Comparison of ENCODE assay signal across 8 cellular contexts in genomic region chr7:141012044-141012685, GRCh38. TPM values are rescaled to one million over a fixed set of nuclear protein-coding genes. Genes with fewer than 3 reads are reported as not detected.
DNase-seq lines count a peak whose midpoint lies in the region; ATAC-seq, FAIRE-seq and TF ChIP-seq lines count a peak whose summit lies in the region.

No MANE protein-coding gene starts in this region.

- H3K36me3 Mint-ChIP-seq in IgD-negative memory B cell: peaks cover 5% of the 10 kb centered on the region
- H3K36me3 Mint-ChIP-seq in activated T-helper 1 cell treated with anti-CD3 and anti-CD28 coated beads, Interleukin-12 subunit alpha, Interleukin-12 subunit beta, Interleukin-2, Interleukin-4 antibody, amounts not matched to agents 30 ng/mL and 10 ng/mL and 1 ng/mL, durations not matched to agents 14 hours and 24 hours and 36 hours (ENCODE audit: low read depth): peaks cover 19% of the 10 kb centered on the region

- peaks cover 2 to 4% (median 2%) of the 10 kb centered on the region in 3 donors for H3K9me3 Mint-ChIP-seq in IgD-negative memory B cell
- H3K9me3 Mint-ChIP-seq in activated T-helper 1 cell treated with anti-CD3 and anti-CD28 coated beads, Interleukin-12 subunit alpha, Interleukin-12 subunit beta, Interleukin-2, Interleukin-4 antibody, amounts not matched to agents 30 ng/mL and 10 ng/mL and 1 ng/mL, durations not matched to agents 14 hours and 24 hours and 36 hours: peaks cover 7% of the 10 kb centered on the region

- no peaks in the 10 kb centered on the region for H3K36me3 ChIP-seq in BJ (ENCODE audit: control insufficient read depth, insufficient read depth, low read length)

- no peaks in the 10 kb centered on the region for H3K27me3 Mint-ChIP-seq in IgD-negative memory B cell
- no peaks in the 10 kb centered on the region for H3K27me3 Mint-ChIP-seq in activated T-helper 1 cell treated with anti-CD3 and anti-CD28 coated beads, Interleukin-12 subunit alpha, Interleukin-12 subunit beta, Interleukin-2, Interleukin-4 antibody, amounts not matched to agents 30 ng/mL and 10 ng/mL and 1 ng/mL, durations not matched to agents 14 hours and 24 hours and 36 hours (ENCODE audit: insufficient read depth)

- TF ChIP-seq CTCF in BJ (IDR thresholded peaks at IDR 0.05; ENCODE audit: insufficient read depth, low read depth, low read length) (peak; percentile 55), fibroblast of the aortic adventitia (IDR thresholded peaks at IDR 0.05; ENCODE audit: insufficient read depth, low read length) (peak; percentile 71)

- DNase-seq in BJ (ENCODE audit: low read depth) (no peak), RCC 7860 (ENCODE audit: low spot score) (peak; percentile 65), fibroblast of the aortic adventitia (ENCODE audit: low read depth) (peak; percentile 75), pons (ENCODE audit: low spot score) (peak; percentile 63), urothelium cell line (ENCODE audit: low spot score) (peak; percentile 46)
- DNase-seq in activated T-helper 1 cell treated with anti-CD3 and anti-CD28 coated beads, Interleukin-12 subunit alpha, Interleukin-12 subunit beta, Interleukin-2, Interleukin-4 antibody, amounts not matched to agents 30 ng/mL and 10 ng/mL and 1 ng/mL, durations not matched to agents 14 hours and 24 hours and 36 hours (ENCODE audit: low spot score): peak; percentile 72

- peak overlapping the region in 3 of 4 donors; percentile 49 to 79 (median 74) for H3K4me3 Mint-ChIP-seq in IgD-negative memory B cell
- H3K4me3 Mint-ChIP-seq in activated T-helper 1 cell treated with anti-CD3 and anti-CD28 coated beads, Interleukin-12 subunit alpha, Interleukin-12 subunit beta, Interleukin-2, Interleukin-4 antibody, amounts not matched to agents 30 ng/mL and 10 ng/mL and 1 ng/mL, durations not matched to agents 14 hours and 24 hours and 36 hours: peak overlapping the region; percentile 29

- peaks cover 11 to 16% (median 15%) of the 10 kb centered on the region in 3 donors for H3K4me1 Mint-ChIP-seq in IgD-negative memory B cell
- peaks cover 40% of the 10 kb centered on the region for H3K4me1 Mint-ChIP-seq in activated T-helper 1 cell treated with anti-CD3 and anti-CD28 coated beads, Interleukin-12 subunit alpha, Interleukin-12 subunit beta, Interleukin-2, Interleukin-4 antibody, amounts not matched to agents 30 ng/mL and 10 ng/mL and 1 ng/mL, durations not matched to agents 14 hours and 24 hours and 36 hours (ENCODE audit: low read depth)

- peak; percentile 24 for ATAC-seq in GM18873 (IDR thresholded peaks at IDR 0.05; ENCODE audit: low FRiP score, unreplicated experiment)

- intact Hi-C loops in activated T-helper 1 cell treated with anti-CD3 and anti-CD28 coated beads, Interleukin-12 subunit alpha, Interleukin-12 subunit beta, Interleukin-2, Interleukin-4 antibody, amounts not matched to agents 30 ng/mL and 10 ng/mL and 1 ng/mL, durations not matched to agents 14 hours and 24 hours and 36 hours (cut with micrococcal nuclease): loop anchor here (1.0 to 10.0 kb wide), 9 partner anchors 201 to 1647 kb away; partner anchors contain the start of genes MKRN1 and RAB19

- FAIRE-seq in RCC 7860 (lab: Jason Lieb, UNC): peak; percentile 81
- FAIRE-seq in urothelium cell line (lab: Jason Lieb, UNC): no peak

- H3K27me3 ChIP-seq in BJ (ENCODE audit: control insufficient read depth, insufficient read depth, low read length): no peaks in the 10 kb centered on the region

- CTCF ChIA-PET in BJ (lab: Yijun Ruan, JAX): interaction anchor here (0.6 to 5.7 kb wide), 7 partner anchors 8 to 638 kb away, joined by 3 to 49 read pairs (median 3); no protein-coding TSS in a partner anchor

- H3K27ac Mint-ChIP-seq in IgD-negative memory B cell: peak overlapping the region in 2 of 3 donors; percentile 11 to 99
- peak overlapping the region; percentile 98 for H3K27ac Mint-ChIP-seq in activated T-helper 1 cell treated with anti-CD3 and anti-CD28 coated beads, Interleukin-12 subunit alpha, Interleukin-12 subunit beta, Interleukin-2, Interleukin-4 antibody, amounts not matched to agents 30 ng/mL and 10 ng/mL and 1 ng/mL, durations not matched to agents 14 hours and 24 hours and 36 hours

- POLR2A ChIA-PET in BJ (lab: Charles Lee): no interaction called here

- no peak overlapping the region for H3K4me3 ChIP-seq in BJ (ENCODE audit: low read depth, low read length)
- no peak overlapping the region for H3K4me3 ChIP-seq in fibroblast of the aortic adventitia (ENCODE audit: low read depth, low read length)

RNA-seq across cellular contexts. Expression of gene MRPS33, which starts 2.6 kb away (rescaled TPM):
- polyA plus RNA-seq in BJ (2011; rRNA removed) (30.6 and 67.1 TPM in 2 replicates), IgD-negative memory B cell (59.7 TPM)
- polyA minus RNA-seq in BJ (2011; rRNA and poly(A)+ RNA removed): 7.7 and 11.8 TPM in 2 replicates
- 63.0 and 73.9 TPM in 2 replicates for total RNA-seq in activated T-helper 1 cell treated with anti-CD3 and anti-CD28 coated beads, Interleukin-12 subunit alpha, Interleukin-12 subunit beta, Interleukin-2, Interleukin-4 antibody, amounts not matched to agents 30 ng/mL and 10 ng/mL and 1 ng/mL, durations not matched to agents 14 hours and 24 hours and 36 hours
- total RNA-seq in fibroblast of the aortic adventitia (ENCODE audit: low replicate concordance): 32.4 and 118 TPM in 2 replicates
